11 cellular contexts compared by ENCODE assay signal in genomic region chr12:60148831-60149230, GRCh38.
DNase-seq lines count a peak whose midpoint lies in the region; TF ChIP-seq lines count a peak whose summit lies in the region.
"Had no signal": no experiment of that assay in that cellular context is flagged by ENCODE, and none has a peak within 500 bp of the region (broad histone marks: within the 10 kb centered on the region; RNA-seq: fewer than 3 reads in every experiment).

No MANE protein-coding gene starts in this region.

- H3K4me1 ChIP-seq in mammary epithelial cell (ENCODE audit: insufficient read depth, low read length) = peaks cover 33% of the 10 kb centered on the region
- H3K4me1 ChIP-seq in testis = no peaks in the 10 kb centered on the region
- no peaks in the 10 kb centered on the region for H3K4me1 ChIP-seq in neural progenitor cell
- H3K4me1 ChIP-seq: transverse colon had no signal

- TF ChIP-seq CTCF in AG04449 (IDR thresholded peaks at IDR 0.05; ENCODE audit: insufficient read depth, low read length, missing control alignments) = no peak
- no peak for TF ChIP-seq CTCF in mammary epithelial cell (conservative IDR thresholded peaks at IDR 0.05 in 1 of 2, IDR thresholded peaks at IDR 0.05 in 1 of 2; ENCODE audit: extremely low read depth in 1 of 2, insufficient read depth in 1 of 2, low read depth in 1 of 2, low read length in 2 of 2)
- TF ChIP-seq CTCF in kidney epithelial cell (IDR thresholded peaks at IDR 0.05; ENCODE audit: insufficient read depth, low read length, poor library complexity, severe bottlenecking) = no peak
- TF ChIP-seq CTCF in testis (IDR thresholded peaks at IDR 0.05) = no peak
- no peak for TF ChIP-seq CTCF in neural progenitor cell (IDR thresholded peaks at IDR 0.05)

- H3K9ac ChIP-seq in mammary epithelial cell (ENCODE audit: insufficient read depth, low read length) (no peak overlapping the region), neural progenitor cell (no peak overlapping the region)

- dilution Hi-C loops in mammary epithelial cell (cut with HindIII; ENCODE audit: low sequenced_read_pairs) = no loop called here

- in situ Hi-C loops in mammary epithelial cell (cut with MboI; ENCODE audit: low sequenced_read_pairs in 2 of 2) = no loop called here

- H3K4me1 Mint-ChIP-seq in neural progenitor cell = no peaks in the 10 kb centered on the region
- H3K4me1 Mint-ChIP-seq: B cell had no signal

- no peak overlapping the region for H3K27ac Mint-ChIP-seq in neural progenitor cell
- H3K27ac Mint-ChIP-seq: B cell had no signal

- H3K36me3 Mint-ChIP-seq in neural progenitor cell = no peaks in the 10 kb centered on the region

- CTCF ChIA-PET in AG04449 (lab: Yijun Ruan, JAX) = interaction anchor here (1.1 kb wide), 1 partner anchor 175 kb away, joined by 3 read pairs; no protein-coding TSS in a partner anchor
- CTCF ChIA-PET in mammary epithelial cell (lab: Charles Lee; ENCODE audit: low non-redundant PET) = interaction anchor here (0.6 kb wide), 1 partner anchor 107 kb away, joined by 6 read pairs; no protein-coding TSS in a partner anchor

- H3K9me3 ChIP-seq in mammary epithelial cell (replicated peaks; ENCODE audit: insufficient read depth, low read length) (no peaks in the 10 kb centered on the region), testis (no peaks in the 10 kb centered on the region), neural progenitor cell (ENCODE audit: low read depth) (no peaks in the 10 kb centered on the region)
- H3K9me3 ChIP-seq: transverse colon had no signal

- POLR2A ChIA-PET in AG04449 (lab: Yijun Ruan, JAX) = interaction anchor here (1.4 kb wide), 1 partner anchor 553 kb away, joined by 4 read pairs; the partner anchor contains the start of gene SLC16A7

- no peak overlapping the region for H3K4me2 ChIP-seq in mammary epithelial cell (ENCODE audit: insufficient read depth, low read depth, low read length)
- H3K4me2 ChIP-seq in neural progenitor cell = no peak overlapping the region

- intact Hi-C loops in mammary epithelial cell (cut with micrococcal nuclease) (loop anchor here (1.0 kb wide), 1 partner anchor 176 kb away; no protein-coding TSS in a partner anchor), testis (cut with DNase I; ENCODE audit: low total_unique reads) (no loop called here)

- DNase-seq in AG04449 (ENCODE audit: low read depth, low spot score) = peak; percentile 73
- DNase-seq in HT1080 (ENCODE audit: low read depth) = peak; percentile 56
- DNase-seq in mammary epithelial cell = peak; percentile 92
- DNase-seq in kidney epithelial cell (ENCODE audit: low read depth) = peak; percentile 53
- DNase-seq in testis = no peak
- no peak for DNase-seq in neural progenitor cell (ENCODE audit: low spot score)
- no peak for DNase-seq in stimulated activated CD4-positive, alpha-beta T cell treated with anti-CD3 and anti-CD28 coated beads, Interleukin-15, amount 100 ng/mL, for 24 hours
- no peak for DNase-seq in NCI-H2171 treated with DMSO at 0.1 percent for 48 hours (lab: John Stamatoyannopoulos, UW)
- DNase-seq: RPMI8226, transverse colon had no signal

- no peak for TF ChIP-seq POLR2A in testis (IDR thresholded peaks at IDR 0.05)

- no peaks in the 10 kb centered on the region for H4K20me1 ChIP-seq in mammary epithelial cell (ENCODE audit: insufficient read depth, low read length)
- no peaks in the 10 kb centered on the region for H4K20me1 ChIP-seq in neural progenitor cell (ENCODE audit: low read depth)

- H3K36me3 ChIP-seq in mammary epithelial cell (ENCODE audit: insufficient read depth, low read length) (no peaks in the 10 kb centered on the region), kidney epithelial cell (ENCODE audit: control insufficient read depth, insufficient read depth, low read length) (no peaks in the 10 kb centered on the region), testis (ENCODE audit: low read depth, missing control alignments) (no peaks in the 10 kb centered on the region), neural progenitor cell (no peaks in the 10 kb centered on the region)
- H3K36me3 ChIP-seq: transverse colon had no signal

- H3K27ac ChIP-seq in mammary epithelial cell (ENCODE audit: insufficient read depth, low read depth, low read length) (peak overlapping the region; percentile 86), testis (no peak overlapping the region), neural progenitor cell (no peak overlapping the region)
- H3K27ac ChIP-seq: transverse colon had no signal

- H3K27me3 ChIP-seq in mammary epithelial cell (ENCODE audit: insufficient read depth, low read length) = no peaks in the 10 kb centered on the region
- H3K27me3 ChIP-seq in kidney epithelial cell (ENCODE audit: control insufficient read depth, insufficient read depth, low read length) = no peaks in the 10 kb centered on the region
- H3K27me3 ChIP-seq in testis = no peaks in the 10 kb centered on the region
- no peaks in the 10 kb centered on the region for H3K27me3 ChIP-seq in neural progenitor cell
- H3K27me3 ChIP-seq: transverse colon had no signal

- no peaks in the 10 kb centered on the region for H3K9me3 Mint-ChIP-seq in neural progenitor cell

- H3K79me2 ChIP-seq in mammary epithelial cell (ENCODE audit: insufficient read depth, low read length) = no peaks in the 10 kb centered on the region
- H3K79me2 ChIP-seq in neural progenitor cell (ENCODE audit: low read depth) = no peaks in the 10 kb centered on the region

- H3K4me3 ChIP-seq in AG04449 (ENCODE audit: low read depth, low read length) = no peak overlapping the region
- H3K4me3 ChIP-seq in mammary epithelial cell (replicated peaks in 1 of 3; ENCODE audit: insufficient read depth in 1 of 3, low read depth in 2 of 3, low read length in 3 of 3) = no peak overlapping the region
- no peak overlapping the region for H3K4me3 ChIP-seq in kidney epithelial cell (ENCODE audit: low read depth, low read length)
- no peak overlapping the region for H3K4me3 ChIP-seq in testis
- H3K4me3 ChIP-seq in neural progenitor cell = no peak overlapping the region
- H3K4me3 ChIP-seq: transverse colon had no signal

- no peak overlapping the region for H3K4me3 Mint-ChIP-seq in neural progenitor cell
- H3K4me3 Mint-ChIP-seq: B cell had no signal

- no TSS peak for BruUV-seq in mammary epithelial cell (replicated peaks; lab: Mats Ljungman, UMichigan)

- H3F3A ChIP-seq in neural progenitor cell (ENCODE audit: low read depth) = no peaks in the 10 kb centered on the region

- H2AFZ ChIP-seq in mammary epithelial cell (ENCODE audit: low read depth, low read length) (no peak overlapping the region), neural progenitor cell (replicated peaks) (no peak overlapping the region)

- H3K27me3 Mint-ChIP-seq in neural progenitor cell (ENCODE audit: insufficient read depth, low read depth) = no peaks in the 10 kb centered on the region
- H3K27me3 Mint-ChIP-seq: B cell had no signal

Comparison
In these comparisons a context has a peak if more than half of its experiments do, and no peak if none do; other contexts are left out.
1. DNase-seq: peak in AG04449 (single experiment), HT1080 (single experiment), mammary epithelial cell (single experiment) and kidney epithelial cell (single experiment); none in testis (single experiment), neural progenitor cell (single experiment), stimulated activated CD4-positive, alpha-beta T cell treated with anti-CD3 and anti-CD28 coated beads, Interleukin-15, amount 100 ng/mL, for 24 hours (single experiment) and NCI-H2171 treated with DMSO at 0.1 percent for 48 hours (single experiment).